In genomic region chr4:168877779-168878491, GRCh38 we compare ENCODE assay signal across 9 cellular contexts.
DNase-seq lines count a peak whose midpoint lies in the region; ATAC-seq and TF ChIP-seq lines count a peak whose summit lies in the region.
"Had no signal": no experiment of that assay in that cellular context is flagged by ENCODE, and none has a peak within 500 bp of the region (broad histone marks: within the 10 kb centered on the region; RNA-seq: fewer than 3 reads in every experiment).

No MANE protein-coding gene starts in this region.

- H3F3A ChIP-seq in SK-N-SH (replicated peaks; ENCODE audit: insufficient read depth) = peaks cover 17% of the 10 kb centered on the region

- H3K79me2 ChIP-seq in SK-N-SH (ENCODE audit: insufficient read depth) = peaks cover 88% of the 10 kb centered on the region

- no peak overlapping the region for H3K27ac ChIP-seq in SK-N-SH (ENCODE audit: low read depth in 2 of 2, low read length in 1 of 2)
- peak overlapping the region; percentile 40 to 69 (median 56) for H3K27ac ChIP-seq in Peyer's patch
- H3K27ac ChIP-seq in transverse colon = peak overlapping the region; percentile 70 to 83 (median 82)
- H3K27ac ChIP-seq: PC-9 had no signal

- H3K9ac ChIP-seq in SK-N-SH = no peak overlapping the region

- peaks cover 0 to 2% of the 10 kb centered on the region in 2 experiments; a peak in 2 of 4 replicates for H3K4me1 ChIP-seq in SK-N-SH (ENCODE audit: control insufficient read depth in 1 of 2, insufficient read depth in 2 of 2, low read depth in 1 of 2, low read length in 1 of 2)
- H3K4me1 ChIP-seq in Peyer's patch = peaks cover 0 to 31% (median 2%) of the 10 kb centered on the region in 4 donors
- no peaks in the 10 kb centered on the region for H3K4me1 ChIP-seq in mucosa of descending colon (ENCODE audit: low read depth)
- H3K4me1 ChIP-seq in transverse colon = peaks cover 0 to 45% (median 6%) of the 10 kb centered on the region in 4 donors

- H3K9me2 ChIP-seq in SK-N-SH = no peaks in the 10 kb centered on the region

- TF ChIP-seq POLR2A in Peyer's patch (IDR thresholded peaks at IDR 0.05) (no peak), transverse colon (IDR thresholded peaks at IDR 0.05) (no peak)

- TF ChIP-seq CTCF in SK-N-SH (IDR thresholded peaks at IDR 0.05) = no peak
- TF ChIP-seq CTCF in Peyer's patch (IDR thresholded peaks at IDR 0.05) = no peak
- TF ChIP-seq CTCF in mucosa of descending colon (IDR thresholded peaks at IDR 0.05) = no peak
- TF ChIP-seq CTCF in transverse colon (IDR thresholded peaks at IDR 0.05) = no peak

- no peak overlapping the region for H3K4me3 ChIP-seq in SK-N-SH (ENCODE audit: low read depth in 2 of 2, low read length in 1 of 2)
- peak overlapping the region; percentile 35 to 58 (median 48) for H3K4me3 ChIP-seq in Peyer's patch
- H3K4me3 ChIP-seq in mucosa of descending colon = no peak overlapping the region
- H3K4me3 ChIP-seq in transverse colon = peak overlapping the region in 3 of 4 donors; percentile 10 to 48 (median 34)
- H3K4me3 ChIP-seq: PC-9 had no signal

- peak; percentile 63 for DNase-seq in SK-N-SH
- peak in 1 of 3 donors; percentile 67 for DNase-seq in Peyer's patch
- peak; percentile 43 for DNase-seq in dermis blood vessel endothelial cell
- peak; percentile 29 to 54 (median 44) for DNase-seq in mucosa of descending colon
- DNase-seq in transverse colon = no peak
- no peak for DNase-seq in A172 (ENCODE audit: low spot score)
- no peak for DNase-seq in NCI-H345 (lab: John Stamatoyannopoulos, UW)

- H4K20me1 ChIP-seq in SK-N-SH (ENCODE audit: insufficient read depth) = no peaks in the 10 kb centered on the region

- in situ Hi-C loops in transverse colon (cut with MboI; ENCODE audit: low pct_ligation_motif_present in 1 of 4, low pct_unique_long_range_greater_than_20kb in 1 of 4, low sequenced_read_pairs in 3 of 4) = no loop called here

- H3K36me3 ChIP-seq in SK-N-SH (replicated peaks in 1 of 2; ENCODE audit: control insufficient read depth in 1 of 2, insufficient read depth in 2 of 2, low read length in 1 of 2) = peaks cover 38 to 50% of the 10 kb centered on the region in 2 experiments
- H3K36me3 ChIP-seq in Peyer's patch = peaks cover 0 to 6% (median 0%) of the 10 kb centered on the region in 3 donors
- H3K36me3 ChIP-seq in mucosa of descending colon (ENCODE audit: low read depth) = no peaks in the 10 kb centered on the region
- peaks cover 0 to 3% (median 0%) of the 10 kb centered on the region in 4 donors for H3K36me3 ChIP-seq in transverse colon

- no peak overlapping the region for H3K4me2 ChIP-seq in SK-N-SH
- H3K4me2 ChIP-seq: PC-9 had no signal

- TF ChIP-seq EP300 in SK-N-SH (IDR thresholded peaks at IDR 0.05; ENCODE audit: borderline replicate concordance in 1 of 2, low read depth in 1 of 2, low read length in 1 of 2) (no peak), transverse colon (IDR thresholded peaks at IDR 0.05; ENCODE audit: low read depth) (no peak)

- CTCF ChIA-PET in SK-N-SH (lab: Yijun Ruan, JAX) = interaction anchor here (0.9 to 1.1 kb wide), 2 partner anchors 9 to 25 kb away, joined by 3 to 4 read pairs; no protein-coding TSS in a partner anchor

- WGBS in SK-N-SH (ENCODE audit: low lambda C conversion rate) = 89% methylated on average over 94 of the region's 99 CpGs
- 65 to 67% methylated on average over 3 to 77 of the region's 99 CpGs for WGBS in transverse colon (ENCODE audit: low coverage in 1 of 2), 2 donors

- no peak for TF ChIP-seq RAD21 in SK-N-SH (IDR thresholded peaks at IDR 0.05; ENCODE audit: low read length)

- H3K9me3 ChIP-seq in SK-N-SH = no peaks in the 10 kb centered on the region
- no peaks in the 10 kb centered on the region for H3K9me3 ChIP-seq in Peyer's patch
- H3K9me3 ChIP-seq in mucosa of descending colon = no peaks in the 10 kb centered on the region
- no peaks in the 10 kb centered on the region for H3K9me3 ChIP-seq in transverse colon

- ATAC-seq in SK-N-SH treated with all-trans-retinoic acid at 6 μM for 48 hours (no peak), mucosa of descending colon (peak; percentile 65)

- POLR2A ChIA-PET in SK-N-SH (lab: Yijun Ruan, JAX) = no interaction called here

- no peaks in the 10 kb centered on the region for H3K27me3 ChIP-seq in SK-N-SH (ENCODE audit: insufficient read depth)
- no peaks in the 10 kb centered on the region for H3K27me3 ChIP-seq in Peyer's patch
- no peaks in the 10 kb centered on the region for H3K27me3 ChIP-seq in transverse colon

- H2AFZ ChIP-seq in SK-N-SH (ENCODE audit: low read depth) = no peak overlapping the region
- H2AFZ ChIP-seq: PC-9 had no signal

- intact Hi-C loops in mucosa of descending colon (cut with DNase I, micrococcal nuclease) (no loop called here), transverse colon (cut with DNase I; ENCODE audit: low total_unique reads) (loop anchor here (5.0 kb wide), 1 partner anchor 41 kb away; no protein-coding TSS in a partner anchor)

TF ChIP-seq in SK-N-SH, 30 proteins besides CTCF, POLR2A, EP300 and RAD21:
- TF ChIP-seq USF1 (IDR thresholded peaks at IDR 0.05; ENCODE audit: borderline replicate concordance, low read depth) (no peak), YY1 (IDR thresholded peaks at IDR 0.05; ENCODE audit: low read depth) (no peak), ZBTB33 (IDR thresholded peaks at IDR 0.05; ENCODE audit: borderline replicate concordance, low read depth) (no peak), JUND (IDR thresholded peaks at IDR 0.05) (no peak), SIN3A (IDR thresholded peaks at IDR 0.05; ENCODE audit: borderline replicate concordance, low read depth, low read length) (no peak), GABPA (IDR thresholded peaks at IDR 0.05; ENCODE audit: low read depth) (no peak), POLR2AphosphoS5 (IDR thresholded peaks at IDR 0.05; ENCODE audit: low read depth, low read length) (no peak)

TF ChIP-seq in SK-N-SH treated with all-trans-retinoic acid at 6 μM for 48 hours, 23 proteins besides CTCF, POLR2A, EP300 and RAD21 (continues in another document):
- TF ChIP-seq ESRRG (CRISPR knock-in tag; IDR thresholded peaks at IDR 0.05) = no peak
- TF ChIP-seq BACH2 (CRISPR knock-in tag; IDR thresholded peaks at IDR 0.05; ENCODE audit: borderline replicate concordance) = no peak
- TF ChIP-seq ZNF8 (CRISPR knock-in tag; IDR thresholded peaks at IDR 0.05) = no peak
- no peak for TF ChIP-seq ZNF565 (CRISPR knock-in tag; conservative IDR thresholded peaks at IDR 0.05; ENCODE audit: low read depth)
- TF ChIP-seq TOX (CRISPR knock-in tag; IDR thresholded peaks at IDR 0.05; ENCODE audit: borderline replicate concordance) = no peak
- no peak for TF ChIP-seq PATZ1 (CRISPR knock-in tag; IDR thresholded peaks at IDR 0.05; ENCODE audit: borderline replicate concordance)
- TF ChIP-seq CREB5 (CRISPR knock-in tag; IDR thresholded peaks at IDR 0.05; ENCODE audit: low read depth) = no peak
- no peak for TF ChIP-seq GLIS3 (CRISPR knock-in tag; IDR thresholded peaks at IDR 0.05)
- no peak for TF ChIP-seq CSRNP3 (CRISPR knock-in tag; IDR thresholded peaks at IDR 0.05)
- no peak for TF ChIP-seq SNAI2 (CRISPR knock-in tag; IDR thresholded peaks at IDR 0.05)
- TF ChIP-seq ZC3H10 (CRISPR knock-in tag; IDR thresholded peaks at IDR 0.05) = no peak
- no peak for TF ChIP-seq PPARA (CRISPR knock-in tag; IDR thresholded peaks at IDR 0.05; ENCODE audit: borderline replicate concordance)
- TF ChIP-seq TCF4 (CRISPR knock-in tag; IDR thresholded peaks at IDR 0.05; ENCODE audit: borderline replicate concordance) = no peak

Comparison
In these comparisons a context has a peak if more than half of its experiments do, and no peak if none do; other contexts are left out.
1. DNase-seq: peak in SK-N-SH (single experiment), dermis blood vessel endothelial cell (single experiment) and mucosa of descending colon (3 of 3); none in transverse colon (single experiment), A172 (single experiment) and NCI-H345 (single experiment).
2. H3K27ac ChIP-seq: peak in Peyer's patch (4 of 4) and transverse colon (4 of 4); none in SK-N-SH (0 of 2).
3. H3K4me3 ChIP-seq: peak in Peyer's patch (4 of 4) and transverse colon (3 of 4); none in SK-N-SH (0 of 2) and mucosa of descending colon (single experiment).